18 cellular contexts compared by ENCODE assay signal in genomic region chr18:51068111-51068510, GRCh38. TPM values are rescaled to one million over a fixed set of nuclear protein-coding genes. Genes with fewer than 3 reads are reported as not detected.
DNase-seq lines count a peak whose midpoint lies in the region; ATAC-seq and TF ChIP-seq lines count a peak whose summit lies in the region.
"Had no signal": no experiment of that assay in that cellular context is flagged by ENCODE, and none has a peak within 500 bp of the region (broad histone marks: within the 10 kb centered on the region; RNA-seq: fewer than 3 reads in every experiment).

No MANE protein-coding gene starts in this region.

- H3K27me3 ChIP-seq in MG63 = no peaks in the 10 kb centered on the region
- H3K27me3 ChIP-seq: hepatocyte, SJCRH30 had no signal

- ATAC-seq in GM18870 (IDR thresholded peaks at IDR 0.05; ENCODE audit: unreplicated experiment) (no peak), HG03025 (IDR thresholded peaks at IDR 0.05; ENCODE audit: low FRiP score, unreplicated experiment) (no peak)
- ATAC-seq: left lobe of liver; stimulated activated naive CD8-positive, alpha-beta T cell treated with anti-CD3 and anti-CD28 coated beads, Interleukin-15, amount 100 ng/mL, for 72 hours had no signal

- H3K4me3 ChIP-seq in SK-N-MC (no peak overlapping the region), fibroblast of pulmonary artery (replicated peaks; ENCODE audit: low read depth, low read length) (no peak overlapping the region), skeletal muscle cell (ENCODE audit: low read depth, low read length) (no peak overlapping the region), MG63 (no peak overlapping the region)
- H3K4me3 ChIP-seq: hepatocyte, SJCRH30 had no signal

- no peak for TF ChIP-seq CTCF in fibroblast of pulmonary artery (IDR thresholded peaks at IDR 0.05; ENCODE audit: low read length, missing control alignments)

- no peak overlapping the region for H3K9ac ChIP-seq in SK-N-MC (ENCODE audit: insufficient read length)

- CTCF ChIA-PET in activated naive CD4-positive, alpha-beta T cell treated with anti-CD3 and anti-CD28 coated beads for 36 hours (lab: Charles Lee) = no interaction called here

- DNase-seq in GM03348 (ENCODE audit: low spot score) = peak; percentile 58
- DNase-seq in SK-N-MC (ENCODE audit: low read depth, low spot score) = no peak
- DNase-seq in fibroblast of pulmonary artery (ENCODE audit: low read depth) = peak; percentile 69
- peak; percentile 39 for DNase-seq in skeletal muscle cell (ENCODE audit: low read depth)
- DNase-seq in activated naive CD4-positive, alpha-beta T cell treated with anti-CD3 and anti-CD28 coated beads for 36 hours = no peak
- DNase-seq in MG63 = no peak
- DNase-seq: activated CD4-positive, alpha-beta memory T cell treated with anti-CD3 and anti-CD28 coated beads, Interleukin-2, amount 10 ng/mL, durations not matched to agents 7 days and 5 days; activated gamma-delta T cell treated with Interleukin-2 at 50 U/mL for 16 hours; caudate nucleus; MM.1S; NCI-H2081; SJCRH30; stimulated activated naive CD8-positive, alpha-beta T cell treated with anti-CD3 and anti-CD28 coated beads, Interleukin-15, amount 100 ng/mL, for 72 hours had no signal

- intact Hi-C loops in activated naive CD4-positive, alpha-beta T cell treated with anti-CD3 and anti-CD28 coated beads for 36 hours (cut with micrococcal nuclease) = no loop called here

- no peaks in the 10 kb centered on the region for H3K9me3 Mint-ChIP-seq in activated naive CD4-positive, alpha-beta T cell treated with anti-CD3 and anti-CD28 coated beads for 36 hours
- H3K9me3 Mint-ChIP-seq: activated CD4-positive, alpha-beta memory T cell treated with anti-CD3 and anti-CD28 coated beads, Interleukin-2, amount 10 ng/mL, durations not matched to agents 7 days and 5 days; nephron; stimulated activated naive CD8-positive, alpha-beta T cell treated with anti-CD3 and anti-CD28 coated beads, Interleukin-15, amount 100 ng/mL, for 72 hours had no signal

- no peaks in the 10 kb centered on the region for H3K9me3 ChIP-seq in SK-N-MC (ENCODE audit: low read depth, low read length)
- H3K9me3 ChIP-seq in MG63 = no peaks in the 10 kb centered on the region
- H3K9me3 ChIP-seq: SJCRH30 had no signal

- peaks cover 28% of the 10 kb centered on the region for H3K4me1 Mint-ChIP-seq in activated naive CD4-positive, alpha-beta T cell treated with anti-CD3 and anti-CD28 coated beads for 36 hours (ENCODE audit: low read depth)
- H3K4me1 Mint-ChIP-seq: nephron had no signal

- H3K36me3 ChIP-seq in SK-N-MC (ENCODE audit: insufficient read depth, low read length) = peaks cover 58% of the 10 kb centered on the region
- H3K36me3 ChIP-seq in MG63 = peaks cover 62% of the 10 kb centered on the region

- H3K27ac ChIP-seq in SK-N-MC = peak overlapping the region; percentile 11; the same call in 1 of the 2 replicates
- H3K27ac ChIP-seq: hepatocyte, SJCRH30 had no signal

- H3K36me3 Mint-ChIP-seq in activated naive CD4-positive, alpha-beta T cell treated with anti-CD3 and anti-CD28 coated beads for 36 hours (ENCODE audit: low read depth) = peaks cover 43% of the 10 kb centered on the region

- H3K27ac Mint-ChIP-seq in activated naive CD4-positive, alpha-beta T cell treated with anti-CD3 and anti-CD28 coated beads for 36 hours = no peak overlapping the region
- H3K27ac Mint-ChIP-seq: activated CD4-positive, alpha-beta memory T cell treated with anti-CD3 and anti-CD28 coated beads, Interleukin-2, amount 10 ng/mL, durations not matched to agents 7 days and 5 days; nephron; stimulated activated naive CD8-positive, alpha-beta T cell treated with anti-CD3 and anti-CD28 coated beads, Interleukin-15, amount 100 ng/mL, for 72 hours had no signal

- H3K4me3 Mint-ChIP-seq in activated naive CD4-positive, alpha-beta T cell treated with anti-CD3 and anti-CD28 coated beads for 36 hours = no peak overlapping the region
- H3K4me3 Mint-ChIP-seq: activated CD4-positive, alpha-beta memory T cell treated with anti-CD3 and anti-CD28 coated beads, Interleukin-2, amount 10 ng/mL, durations not matched to agents 7 days and 5 days; nephron; stimulated activated naive CD8-positive, alpha-beta T cell treated with anti-CD3 and anti-CD28 coated beads, Interleukin-15, amount 100 ng/mL, for 72 hours had no signal

- no peaks in the 10 kb centered on the region for H3K27me3 Mint-ChIP-seq in activated naive CD4-positive, alpha-beta T cell treated with anti-CD3 and anti-CD28 coated beads for 36 hours (ENCODE audit: low read depth)
- H3K27me3 Mint-ChIP-seq: activated CD4-positive, alpha-beta memory T cell treated with anti-CD3 and anti-CD28 coated beads, Interleukin-2, amount 10 ng/mL, durations not matched to agents 7 days and 5 days; stimulated activated naive CD8-positive, alpha-beta T cell treated with anti-CD3 and anti-CD28 coated beads, Interleukin-15, amount 100 ng/mL, for 72 hours had no signal

RNA-seq across cellular contexts. Expression of gene SMAD4, which starts 38.1 kb away (rescaled TPM):
- total RNA-seq in activated naive CD4-positive, alpha-beta T cell treated with anti-CD3 and anti-CD28 coated beads for 36 hours = 10 to 100 TPM; 72.0 to 75.1 TPM
- 58.6 and 106 TPM in 2 replicates for total RNA-seq in MG63 (2014; rRNA removed; shearing (Covaris generic); ENCODE audit: low replicate concordance)

Comparison
In these comparisons a context has a peak if more than half of its experiments do, and no peak if none do; other contexts are left out.
1. DNase-seq: peak in GM03348 (single experiment), fibroblast of pulmonary artery (single experiment) and skeletal muscle cell (single experiment); none in SK-N-MC (single experiment), activated naive CD4-positive, alpha-beta T cell treated with anti-CD3 and anti-CD28 coated beads for 36 hours (single experiment) and MG63 (single experiment).